Comparison of ENCODE assay signal across 1 cellular context in genomic region chr11:842370-843002, GRCh38.
TF ChIP-seq lines count a peak whose summit lies in the region.

POLR2L (minus strand) TSS chr11:842529; CDS start chr11:842508, 21 bp downstream.
TSPAN4 (plus strand) TSS chr11:842852; CDS start chr11:850305, 7,453 bp downstream.

TF ChIP-seq in HepG2, 621 proteins besides CTCF, POLR2A, EP300 and RAD21 (continued from another document and continues in another):
- peak; percentile 48; the same call in 1 of the 2 replicates for TF ChIP-seq PAXIP1 (CRISPR knock-in tag; conservative IDR thresholded peaks at IDR 0.05)
- TF ChIP-seq ZNF7 (CRISPR knock-in tag; IDR thresholded peaks at IDR 0.05): no peak
- no peak; the same call in 1 of the 2 replicates for TF ChIP-seq ZBTB39 (CRISPR knock-in tag; IDR thresholded peaks at IDR 0.05)
- peak; percentile 77 for TF ChIP-seq FOXC1 (CRISPR knock-in tag; IDR thresholded peaks at IDR 0.05; ENCODE audit: borderline replicate concordance)
- TF ChIP-seq SNAI1 (CRISPR knock-in tag; IDR thresholded peaks at IDR 0.05; ENCODE audit: borderline replicate concordance): no peak
- TF ChIP-seq ZNF512 (CRISPR knock-in tag; IDR thresholded peaks at IDR 0.05): no peak
- TF ChIP-seq NONO (IDR thresholded peaks at IDR 0.05): no peak
- peak; percentile 86 for TF ChIP-seq NONO (CRISPR knock-in tag; conservative IDR thresholded peaks at IDR 0.05)
- TF ChIP-seq KDM5A (IDR thresholded peaks at IDR 0.05; ENCODE audit: borderline replicate concordance, low read length): peak; percentile 74; the same call in 1 of the 2 replicates
- TF ChIP-seq NFKB2 (CRISPR knock-in tag; IDR thresholded peaks at IDR 0.05; ENCODE audit: borderline replicate concordance): peak; percentile 55; the same call in 1 of the 2 replicates
- TF ChIP-seq ATF5 (CRISPR knock-in tag; IDR thresholded peaks at IDR 0.05; ENCODE audit: low read depth): no peak; the same call in 1 of the 2 replicates
- TF ChIP-seq ZNF891 (CRISPR knock-in tag; IDR thresholded peaks at IDR 0.05): no peak; the same call in 1 of the 2 replicates
- peak; percentile 65 for TF ChIP-seq ERF (CRISPR knock-in tag; IDR thresholded peaks at IDR 0.05)
- peak; percentile 99 for TF ChIP-seq MEIS2 (CRISPR knock-in tag; IDR thresholded peaks at IDR 0.05)
- no peak for TF ChIP-seq ZBTB34 (CRISPR knock-in tag; IDR thresholded peaks at IDR 0.05)
- TF ChIP-seq ZSCAN22 (CRISPR knock-in tag; IDR thresholded peaks at IDR 0.05): no peak
- TF ChIP-seq ARID2 (CRISPR knock-in tag; IDR thresholded peaks at IDR 0.05; ENCODE audit: borderline replicate concordance): 0 out of 2 replicates have a peak, but pooled peaks have one; percentile 41
- TF ChIP-seq ATM (IDR thresholded peaks at IDR 0.05; ENCODE audit: borderline replicate concordance): no peak
- no peak for TF ChIP-seq ZNF382 (CRISPR knock-in tag; IDR thresholded peaks at IDR 0.05; ENCODE audit: borderline replicate concordance)
- no peak for TF ChIP-seq NCOA2 (CRISPR knock-in tag; IDR thresholded peaks at IDR 0.05)
- TF ChIP-seq ZNF580 (CRISPR knock-in tag; IDR thresholded peaks at IDR 0.05; ENCODE audit: borderline replicate concordance, low read depth): peak; percentile 63; the same call in 1 of the 2 replicates
- TF ChIP-seq CAMTA2 (CRISPR knock-in tag; IDR thresholded peaks at IDR 0.05; ENCODE audit: borderline replicate concordance): no peak
- no peak for TF ChIP-seq THYN1 (CRISPR knock-in tag; IDR thresholded peaks at IDR 0.05; ENCODE audit: borderline replicate concordance, low read depth)
- peak; percentile 83 for TF ChIP-seq YY1 (IDR thresholded peaks at IDR 0.05; ENCODE audit: insufficient read depth, insufficient replicate concordance, low read depth, low read length)
- no peak for TF ChIP-seq ZNF33B (CRISPR knock-in tag; IDR thresholded peaks at IDR 0.05)
- TF ChIP-seq ZBTB7A (CRISPR knock-in tag; IDR thresholded peaks at IDR 0.05): no peak; the same call in 1 of the 2 replicates
- no peak for TF ChIP-seq ZNF737 (CRISPR knock-in tag; IDR thresholded peaks at IDR 0.05; ENCODE audit: borderline replicate concordance)
- TF ChIP-seq MXD4 (CRISPR knock-in tag; IDR thresholded peaks at IDR 0.05): peak; percentile 100
- no peak for TF ChIP-seq ZNF275 (CRISPR knock-in tag; IDR thresholded peaks at IDR 0.05; ENCODE audit: borderline replicate concordance)
- TF ChIP-seq NKX3-1 (CRISPR knock-in tag; IDR thresholded peaks at IDR 0.05): no peak
- TF ChIP-seq ZNF20 (CRISPR knock-in tag; IDR thresholded peaks at IDR 0.05): no peak
- no peak for TF ChIP-seq USF2 (IDR thresholded peaks at IDR 0.05; ENCODE audit: low read depth, low read length)
- TF ChIP-seq USF2 (CRISPR knock-in tag; IDR thresholded peaks at IDR 0.05; ENCODE audit: borderline replicate concordance): no peak
- no peak for TF ChIP-seq XBP1 (CRISPR knock-in tag; IDR thresholded peaks at IDR 0.05)
- TF ChIP-seq FOXO1 (CRISPR knock-in tag; IDR thresholded peaks at IDR 0.05): no peak
- TF ChIP-seq KMT2A (CRISPR knock-in tag; IDR thresholded peaks at IDR 0.05): 0 out of 2 replicates have a peak, but pooled peaks have one; percentile 28
- TF ChIP-seq ZNF10 (CRISPR knock-in tag; IDR thresholded peaks at IDR 0.05; ENCODE audit: borderline replicate concordance, low read depth): no peak
- TF ChIP-seq ZNF276 (CRISPR knock-in tag; IDR thresholded peaks at IDR 0.05; ENCODE audit: low read depth): no peak
- no peak for TF ChIP-seq ZNF746 (CRISPR knock-in tag; IDR thresholded peaks at IDR 0.05)
- TF ChIP-seq PAF1 (CRISPR knock-in tag; IDR thresholded peaks at IDR 0.05): no peak
- no peak for TF ChIP-seq CREM (IDR thresholded peaks at IDR 0.05)
- no peak for TF ChIP-seq CREM (CRISPR knock-in tag; IDR thresholded peaks at IDR 0.05)
